4 cellular contexts compared by ENCODE assay signal in genomic region chr17:19090058-19090772, GRCh38. TPM values are rescaled to one million over a fixed set of nuclear protein-coding genes. Genes with fewer than 3 reads are reported as not detected.
"Had no signal": no experiment of that assay in that cellular context is flagged by ENCODE, and none has a peak within 500 bp of the region (broad histone marks: within the 10 kb centered on the region; RNA-seq: fewer than 3 reads in every experiment).

No MANE protein-coding gene starts in this region.

RNA-seq across cellular contexts. Expression of gene GRAPL, which starts 37.2 kb away (rescaled TPM):
- total RNA-seq: kidney epithelial cell, osteocyte, vagina had no signal
- polyA plus RNA-seq: cardiac muscle cell had no signal

RNA-seq across cellular contexts. Expression of gene GRAP, which starts 43.5 kb away (rescaled TPM):
- total RNA-seq: osteocyte had no signal
- polyA plus RNA-seq: cardiac muscle cell had no signal
